Comparison of ENCODE assay signal across 17 cellular contexts in the genomic region with DNA sequence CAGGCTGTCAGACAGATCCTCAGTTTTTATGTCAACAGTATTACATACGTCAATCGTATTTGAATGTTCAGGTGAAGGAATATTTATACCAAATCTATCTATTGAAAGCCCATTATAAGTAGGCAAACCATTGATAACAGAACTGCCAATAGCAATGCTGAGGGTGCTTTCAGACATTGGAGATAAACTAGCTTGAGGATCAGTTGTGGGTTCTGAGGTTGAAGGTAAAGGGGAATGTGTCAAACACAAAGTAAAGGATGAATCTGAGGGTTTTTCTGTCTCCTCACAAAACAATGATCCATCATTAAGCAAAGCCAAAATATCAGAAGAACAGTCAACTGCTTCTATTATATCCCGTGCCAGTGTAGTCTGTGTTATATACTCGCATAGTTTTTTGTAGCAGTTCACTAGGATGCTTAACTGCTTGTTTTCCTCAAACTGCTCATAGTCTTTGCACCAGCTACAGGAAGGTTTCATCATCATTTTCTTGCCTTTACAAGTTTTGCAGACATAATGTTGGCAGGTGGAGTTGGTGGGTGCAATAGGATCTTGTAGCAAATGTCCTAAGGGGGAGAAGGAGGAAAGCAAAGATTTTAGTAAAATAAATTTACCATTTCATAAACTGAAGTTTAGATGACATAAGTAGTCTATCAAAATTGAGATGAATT. TPM values are rescaled to one million over a fixed set of nuclear protein-coding genes. Genes with fewer than 3 reads are reported as not detected.
DNase-seq lines count a peak whose midpoint lies in the region; ATAC-seq and TF ChIP-seq lines count a peak whose summit lies in the region.
"Had no signal": no experiment of that assay in that cellular context is flagged by ENCODE, and none has a peak within 500 bp of the region (broad histone marks: within the 10 kb centered on the region; RNA-seq: fewer than 3 reads in every experiment).

No MANE protein-coding gene starts in this region.

- no peaks in the 10 kb centered on the region for H3K9me3 Mint-ChIP-seq in activated naive CD4-positive, alpha-beta T cell treated with anti-CD3 and anti-CD28 coated beads, Interleukin-2, amount 50 U/mL, for 72 hours
- no peaks in the 10 kb centered on the region for H3K9me3 Mint-ChIP-seq in central memory CD8-positive, alpha-beta T cell
- H3K9me3 Mint-ChIP-seq in stimulated activated effector memory CD8-positive, alpha-beta T cell treated with anti-CD3 and anti-CD28 coated beads, Interleukin-12 subunit alpha, Interleukin-12 subunit beta, amount 100 ng/mL, for 72 hours = no peaks in the 10 kb centered on the region
- H3K9me3 Mint-ChIP-seq: activated T-cell treated with anti-CD3 and anti-CD28 coated beads, Interleukin-2, amount 50 U/mL, for 4 hours had no signal

- peaks cover 22% of the 10 kb centered on the region for H3K36me3 ChIP-seq in PC-9 (ENCODE audit: low read depth)
- H3K36me3 ChIP-seq in colonic mucosa = no peaks in the 10 kb centered on the region

- H4K20me1 ChIP-seq in PC-9 (ENCODE audit: insufficient read depth) = peaks cover 71% of the 10 kb centered on the region

- H3K4me3 ChIP-seq in PC-9 (no peak overlapping the region), colonic mucosa (no peak overlapping the region)
- H3K4me3 ChIP-seq: testis had no signal

- no peaks in the 10 kb centered on the region for H3F3A ChIP-seq in PC-9 (ENCODE audit: insufficient read depth, low read depth)

- no peak overlapping the region for H2AFZ ChIP-seq in PC-9

- H3K4me1 ChIP-seq in PC-9 (replicated peaks; ENCODE audit: insufficient read depth) = no peaks in the 10 kb centered on the region
- H3K4me1 ChIP-seq in colonic mucosa = peaks cover 2% of the 10 kb centered on the region
- H3K4me1 ChIP-seq: testis had no signal

- H3K27me3 ChIP-seq in PC-9 (ENCODE audit: insufficient read depth, low read depth) (no peaks in the 10 kb centered on the region), colonic mucosa (no peaks in the 10 kb centered on the region)
- H3K27me3 ChIP-seq: testis had no signal

- H3K36me3 Mint-ChIP-seq in activated naive CD4-positive, alpha-beta T cell treated with anti-CD3 and anti-CD28 coated beads, Interleukin-2, amount 50 U/mL, for 72 hours = peaks cover 9 to 22% of the 10 kb centered on the region in 2 donors
- peaks cover 44% of the 10 kb centered on the region for H3K36me3 Mint-ChIP-seq in central memory CD8-positive, alpha-beta T cell (ENCODE audit: insufficient read depth)
- H3K36me3 Mint-ChIP-seq in stimulated activated effector memory CD8-positive, alpha-beta T cell treated with anti-CD3 and anti-CD28 coated beads, Interleukin-12 subunit alpha, Interleukin-12 subunit beta, amount 100 ng/mL, for 72 hours = peaks cover 57% of the 10 kb centered on the region

- no peak overlapping the region for H3K9ac ChIP-seq in colonic mucosa (ENCODE audit: low read depth in 2 of 2, low read length in 2 of 2)

- H3K27ac ChIP-seq in PC-9 (0 out of 2 replicates have a peak overlapping the region, but pooled peaks have one; percentile 6), colonic mucosa (no peak overlapping the region)
- H3K27ac ChIP-seq: testis had no signal

- no peak for DNase-seq in activated naive CD4-positive, alpha-beta T cell treated with anti-CD3 and anti-CD28 coated beads, Interleukin-2, amount 50 U/mL, for 72 hours (ENCODE audit: low spot score in 2 of 2)
- DNase-seq in activated naive CD4-positive, alpha-beta T cell (lab: John Stamatoyannopoulos, UW) = no peak
- DNase-seq in PC-9 (no peak), colonic mucosa (no peak), NCI-H1436 treated with DMSO at 0.1 percent for 48 hours (lab: John Stamatoyannopoulos, UW) (no peak), NCI-H2196 (lab: John Stamatoyannopoulos, UW; ENCODE audit: unreplicated experiment) (no peak)
- no peak for DNase-seq in central memory CD8-positive, alpha-beta T cell (ENCODE audit: low spot score in 2 of 2)
- DNase-seq in stimulated activated effector memory CD8-positive, alpha-beta T cell treated with anti-CD3 and anti-CD28 coated beads, Interleukin-12 subunit alpha, Interleukin-12 subunit beta, amount 100 ng/mL, for 72 hours (ENCODE audit: low spot score in 2 of 2) = no peak
- DNase-seq: activated CD4-positive, alpha-beta T cell treated with anti-CD3 and anti-CD28 coated beads, Interleukin-2, amount 50 U/mL, for 1 hour; activated T-cell treated with anti-CD3 and anti-CD28 coated beads, Interleukin-2, amount 50 U/mL, for 4 hours; aorta; effector CD8-positive, alpha-beta T cell; NCI-H2081; NCI-H510A treated with DMSO at 0.1 percent for 48 hours; occipital lobe; SW 1271; testis had no signal

- H3K4me1 Mint-ChIP-seq in central memory CD8-positive, alpha-beta T cell = peaks cover 79% of the 10 kb centered on the region
- peaks cover 79% of the 10 kb centered on the region for H3K4me1 Mint-ChIP-seq in stimulated activated effector memory CD8-positive, alpha-beta T cell treated with anti-CD3 and anti-CD28 coated beads, Interleukin-12 subunit alpha, Interleukin-12 subunit beta, amount 100 ng/mL, for 72 hours

- POLR2A ChIA-PET in PC-9 (lab: Charles Lee; ENCODE audit: unreplicated experiment) = no interaction called here

- H3K27me3 Mint-ChIP-seq in central memory CD8-positive, alpha-beta T cell = no peaks in the 10 kb centered on the region

- H3K9me2 ChIP-seq in PC-9 (ENCODE audit: insufficient read depth) = no peaks in the 10 kb centered on the region

- CTCF ChIA-PET in PC-9 (lab: Charles Lee) = interaction anchor here (0.5 kb wide), 1 partner anchor 408 kb away, joined by 3 read pairs; no protein-coding TSS in a partner anchor

- ATAC-seq in activated naive CD4-positive, alpha-beta T cell treated with anti-CD3 and anti-CD28 coated beads, Interleukin-2, amount 50 U/mL, for 72 hours = peak; percentile 14 to 32
- no peak for ATAC-seq in central memory CD8-positive, alpha-beta T cell (replicated peaks; ENCODE audit: extremely low read depth, poor library complexity, severe bottlenecking)
- peak; percentile 55 for ATAC-seq in stimulated activated effector memory CD8-positive, alpha-beta T cell treated with anti-CD3 and anti-CD28 coated beads, Interleukin-12 subunit alpha, Interleukin-12 subunit beta, amount 100 ng/mL, for 72 hours
- ATAC-seq: activated T-cell treated with anti-CD3 and anti-CD28 coated beads, Interleukin-2, amount 50 U/mL, for 4 hours had no signal

- no peak overlapping the region for H3K4me3 Mint-ChIP-seq in central memory CD8-positive, alpha-beta T cell
- no peak overlapping the region for H3K4me3 Mint-ChIP-seq in stimulated activated effector memory CD8-positive, alpha-beta T cell treated with anti-CD3 and anti-CD28 coated beads, Interleukin-12 subunit alpha, Interleukin-12 subunit beta, amount 100 ng/mL, for 72 hours
- H3K4me3 Mint-ChIP-seq: activated T-cell treated with anti-CD3 and anti-CD28 coated beads, Interleukin-2, amount 50 U/mL, for 4 hours had no signal

- peak overlapping the region in 1 of 2 donors; percentile 39 for H3K27ac Mint-ChIP-seq in activated naive CD4-positive, alpha-beta T cell treated with anti-CD3 and anti-CD28 coated beads, Interleukin-2, amount 50 U/mL, for 72 hours
- peak overlapping the region; percentile 77 for H3K27ac Mint-ChIP-seq in central memory CD8-positive, alpha-beta T cell (ENCODE audit: low read depth)
- H3K27ac Mint-ChIP-seq in stimulated activated effector memory CD8-positive, alpha-beta T cell treated with anti-CD3 and anti-CD28 coated beads, Interleukin-12 subunit alpha, Interleukin-12 subunit beta, amount 100 ng/mL, for 72 hours = peak overlapping the region; percentile 57

- H3K9me3 ChIP-seq in PC-9 (ENCODE audit: insufficient read depth, low read depth) (no peaks in the 10 kb centered on the region), colonic mucosa (no peaks in the 10 kb centered on the region)
- H3K9me3 ChIP-seq: testis had no signal

- intact Hi-C loops in PC-9 (cut with micrococcal nuclease; ENCODE audit: unreplicated experiment) = loop anchor here (5.0 kb wide), 1 partner anchor 45 kb away; a partner anchor contains a TSS
- intact Hi-C loops in colonic mucosa (cut with DNase I) = no loop called here

- H3K79me2 ChIP-seq in PC-9 (ENCODE audit: low read depth) = peaks cover 95% of the 10 kb centered on the region

- TF ChIP-seq CTCF in PC-9 (conservative IDR thresholded peaks at IDR 0.05) (no peak), colonic mucosa (IDR thresholded peaks at IDR 0.05) (no peak)

- BruUV-seq in PC-9 (replicated peaks; lab: Mats Ljungman, UMichigan) = no TSS peak

- H3K4me2 ChIP-seq in PC-9 = no peak overlapping the region

RNA-seq across cellular contexts. Expression of a gene that starts 43.8 kb away (rescaled TPM):
- 10 to 100 TPM; 37.4 to 78.2 TPM for total RNA-seq in activated naive CD4-positive, alpha-beta T cell treated with anti-CD3 and anti-CD28 coated beads, Interleukin-2, amount 50 U/mL, for 72 hours
- total RNA-seq in PC-9 (2021) (31.1 and 34.1 TPM in 2 replicates), colonic mucosa (10 to 100 TPM; 23.5 to 31.0 TPM)
